Comparison of ENCODE assay signal across 8 cellular contexts in the genomic region with DNA sequence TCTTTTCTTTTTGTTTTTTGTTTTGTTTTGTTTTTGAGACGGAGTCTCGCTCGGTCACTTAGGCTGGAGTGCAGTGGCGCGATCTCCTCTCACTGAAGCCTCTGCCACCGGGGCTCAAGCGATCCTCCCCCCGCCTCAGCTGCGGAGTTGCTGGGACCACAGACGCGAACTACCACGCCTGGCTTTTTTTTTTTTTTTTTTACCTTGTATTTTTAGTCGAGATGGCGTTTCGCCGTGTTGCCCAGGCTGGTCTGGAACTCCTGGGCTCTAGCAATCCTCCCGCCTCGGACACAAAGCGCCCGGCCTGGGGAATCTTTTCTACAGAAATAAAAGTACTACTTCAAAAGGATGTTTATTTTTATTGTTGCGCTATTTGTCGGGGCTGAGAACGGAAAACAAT. TPM values are rescaled to one million over a fixed set of nuclear protein-coding genes. Genes with fewer than 3 reads are reported as not detected.
DNase-seq lines count a peak whose midpoint lies in the region; ATAC-seq and TF ChIP-seq lines count a peak whose summit lies in the region.
"Had no signal": no experiment of that assay in that cellular context is flagged by ENCODE, and none has a peak within 500 bp of the region (broad histone marks: within the 10 kb centered on the region; RNA-seq: fewer than 3 reads in every experiment).

No MANE protein-coding gene starts in this region.

- no peak overlapping the region for H2BK12ac ChIP-seq in H9 (ENCODE audit: insufficient read length, low read depth, low read length)

- peaks cover 28 to 33% (median 29%) of the 10 kb centered on the region in 3 experiments for H3K36me3 Mint-ChIP-seq in H9 (ENCODE audit: insufficient read depth in 1 of 3, low read depth in 3 of 3)

- H2AFZ ChIP-seq in H9 (ENCODE audit: low read length), result no peak overlapping the region

- H3K79me2 ChIP-seq in H9 (ENCODE audit: insufficient read depth, low read length), result no peaks in the 10 kb centered on the region

- no peak overlapping the region for H4K5ac ChIP-seq in H9 (ENCODE audit: insufficient read length, low read depth, low read length)

- H3K4me3 ChIP-seq in epithelial cell of esophagus (ENCODE audit: low read length) (peak overlapping the region; percentile 91), skin epidermis (peak overlapping the region in 6 of 7 experiments; percentile 59 to 94 (median 79))

- no peaks in the 10 kb centered on the region for H3K79me1 ChIP-seq in H9 (ENCODE audit: insufficient read depth, low read depth, low read length, poor library complexity, severe bottlenecking)

- H3K9ac ChIP-seq in H9 (ENCODE audit: extremely low read depth, insufficient read length, low read length), result no peak overlapping the region

- no peaks in the 10 kb centered on the region for H3K23me2 ChIP-seq in H9 (ENCODE audit: insufficient read length, low read depth, low read length, poor library complexity, severe bottlenecking)

- peak; percentile 41 for DNase-seq in H9
- peak; percentile 44 to 66 for DNase-seq in SHP77 (lab: John Stamatoyannopoulos, UW)
- DNase-seq in epithelial cell of esophagus (ENCODE audit: low read depth), result no peak
- no peak for DNase-seq in islet precursor cell
- no peak for DNase-seq in DMS 273 treated with DMSO at 0.1 percent for 48 hours (lab: John Stamatoyannopoulos, UW)
- DNase-seq: PC-9 had no signal

- no peak overlapping the region for H2BK5ac ChIP-seq in H9 (ENCODE audit: insufficient read length, low read length)

- no CpG with 5 or more reads among the region's 23 CpGs for WGBS in H9 (ENCODE audit: extremely low coverage, insufficient read length, low lambda C conversion rate)

- no peak overlapping the region for H2BK20ac ChIP-seq in H9 (ENCODE audit: low read depth, low read length, poor library complexity, severe bottlenecking)

- no peaks in the 10 kb centered on the region for H4K20me1 ChIP-seq in H9 (ENCODE audit: control insufficient read depth, insufficient read depth, insufficient read length)

- H3K4me1 Mint-ChIP-seq in H9, result peaks cover 10 to 14% of the 10 kb centered on the region in 2 experiments

- H3K9me3 ChIP-seq in H9 (ENCODE audit: control insufficient read depth, low read depth, low read length), result no peaks in the 10 kb centered on the region

- no peak overlapping the region for H3K4me2 ChIP-seq in H9 (ENCODE audit: insufficient read depth, insufficient read length, low read length)

- TF ChIP-seq CTCF in H9 (conservative IDR thresholded peaks at IDR 0.05), result no peak
- no peak for TF ChIP-seq CTCF in epithelial cell of esophagus (IDR thresholded peaks at IDR 0.05; ENCODE audit: insufficient read depth, low read depth, low read length, missing control alignments)

- no peak overlapping the region for H3K56ac ChIP-seq in H9 (ENCODE audit: insufficient read length, low read depth, low read length)

- no peak overlapping the region for H3K18ac ChIP-seq in H9 (ENCODE audit: insufficient read length, low read depth, low read length)

- H3K14ac ChIP-seq in H9 (ENCODE audit: insufficient read depth, low read length), result no peak overlapping the region

- no peak overlapping the region for H2BK120ac ChIP-seq in H9 (ENCODE audit: low read depth, low read length, poor library complexity, severe bottlenecking)

- no peak overlapping the region for H2BK15ac ChIP-seq in H9 (ENCODE audit: low read depth, low read length)

- no peak for ATAC-seq in HG03565 (IDR thresholded peaks at IDR 0.05; ENCODE audit: unreplicated experiment)

- H2AK5ac ChIP-seq in H9 (ENCODE audit: insufficient read length, low read length), result no peak overlapping the region

- peak overlapping the region in 1 of 3 experiments; percentile 39; a peak in 1 of 7 replicates for H3K27ac Mint-ChIP-seq in H9

- H3K23ac ChIP-seq in H9 (ENCODE audit: insufficient read length, low read depth, low read length), result no peak overlapping the region

- H3K4ac ChIP-seq in H9 (ENCODE audit: low read depth, low read length), result no peak overlapping the region

- no peaks in the 10 kb centered on the region for H3K27me3 ChIP-seq in H9 (ENCODE audit: insufficient read depth, low read length)

- no peak overlapping the region for H4K8ac ChIP-seq in H9 (replicated peaks; ENCODE audit: insufficient read length, low read depth, low read length)

- H3K9me3 Mint-ChIP-seq in H9, result peaks cover 0 to 3% of the 10 kb centered on the region in 2 experiments; a peak in 1 of 5 replicates

- H3K27ac ChIP-seq in H9 (ENCODE audit: insufficient read length, low read depth, low read length), result no peak overlapping the region
- peak overlapping the region in 1 of 21 experiments; percentile 49 for H3K27ac ChIP-seq in skin epidermis

- no peak overlapping the region for H4K91ac ChIP-seq in H9 (ENCODE audit: insufficient read length, low read depth, low read length)

- no peak overlapping the region for H3T11ph ChIP-seq in H9 (ENCODE audit: low read length)

- no peaks in the 10 kb centered on the region for H3K27me3 Mint-ChIP-seq in H9 (ENCODE audit: low read depth)

- peak overlapping the region; percentile 94 to 99; a peak in 4 of 5 replicates for H3K4me3 Mint-ChIP-seq in H9

- H3K4me1 ChIP-seq in H9 (ENCODE audit: insufficient read depth, low read length), result 0 out of 2 replicates have a peak, but pooled peaks cover 2% of the 10 kb centered on the region

RNA-seq across cellular contexts. Expression of gene SETDB1, which starts 1.1 kb away (rescaled TPM):
- 62.1 and 62.7 TPM in 2 replicates for total RNA-seq in H9 (2021)

RNA-seq across cellular contexts. Expression of gene CTXND2, which starts 38.1 kb away (rescaled TPM):
- not detected in 2 replicates for total RNA-seq in H9 (2021)
- total RNA-seq: PC-9 had no signal

RNA-seq across cellular contexts. Expression of gene ARNT, which starts 48.7 kb away (rescaled TPM):
- 19.1 and 22.7 TPM in 2 replicates for total RNA-seq in H9 (2021)

RNA-seq across cellular contexts. Expression of gene CERS2, which starts 49.6 kb away (rescaled TPM):
- 201 and 209 TPM in 2 replicates for total RNA-seq in H9 (2021)

RNA-seq across cellular contexts. Expression of gene ANXA9, which starts 57.0 kb away (rescaled TPM):
- 0.81 and 0.92 TPM in 2 replicates for total RNA-seq in H9 (2021)

Comparison
In these comparisons a context has a peak if more than half of its experiments do, and no peak if none do; other contexts are left out.
1. DNase-seq: peak in H9 (single experiment) and SHP77 (2 of 2); none in epithelial cell of esophagus (single experiment), islet precursor cell (single experiment) and DMS 273 treated with DMSO at 0.1 percent for 48 hours (single experiment).